In genomic region chr12:120835657-120836056, GRCh38 we compare ENCODE assay signal across 12 cellular contexts.
DNase-seq lines count a peak whose midpoint lies in the region; ATAC-seq and TF ChIP-seq lines count a peak whose summit lies in the region.
"Had no signal": no experiment of that assay in that cellular context is flagged by ENCODE, and none has a peak within 500 bp of the region (broad histone marks: within the 10 kb centered on the region; RNA-seq: fewer than 3 reads in every experiment).

No MANE protein-coding gene starts in this region.

- H3K4me1 Mint-ChIP-seq in dendritic cell treated with granulocyte-macrophage colony-stimulating factor and Interleukin-4, amounts not matched to agents 40 ng/mL and 50 ng/mL, for 4 days (ENCODE audit: low read depth): peaks cover 52% of the 10 kb centered on the region
- peaks cover 27% of the 10 kb centered on the region for H3K4me1 Mint-ChIP-seq in activated CD4-positive, alpha-beta memory T cell treated with anti-CD3 and anti-CD28 coated beads, Interleukin-2, amount 10 ng/mL, durations not matched to agents 7 days and 5 days

- TF ChIP-seq POLR2A in gastrocnemius medialis (IDR thresholded peaks at IDR 0.05): no peak

- ATAC-seq in gastrocnemius medialis: no peak

- no peaks in the 10 kb centered on the region for H3K9me3 Mint-ChIP-seq in dendritic cell treated with granulocyte-macrophage colony-stimulating factor and Interleukin-4, amounts not matched to agents 40 ng/mL and 50 ng/mL, for 4 days
- no peaks in the 10 kb centered on the region for H3K9me3 Mint-ChIP-seq in activated CD4-positive, alpha-beta memory T cell treated with anti-CD3 and anti-CD28 coated beads, Interleukin-2, amount 10 ng/mL, durations not matched to agents 7 days and 5 days

- TF ChIP-seq CTCF in gastrocnemius medialis (IDR thresholded peaks at IDR 0.05 in 4 of 5, conservative IDR thresholded peaks at IDR 0.05 in 1 of 5): no peak

- H3K9me3 ChIP-seq in gastrocnemius medialis: no peaks in the 10 kb centered on the region

- intact Hi-C loops in dendritic cell treated with granulocyte-macrophage colony-stimulating factor and Interleukin-4, amounts not matched to agents 40 ng/mL and 50 ng/mL, for 4 days (cut with micrococcal nuclease): no loop called here
- intact Hi-C loops in gastrocnemius medialis (cut with DNase I; ENCODE audit: low total_unique reads): loop anchor here (2.0 kb wide), 1 partner anchor 13 kb away; no protein-coding TSS in a partner anchor

- peaks cover 58 to 66% of the 10 kb centered on the region in 2 donors for H3K4me1 ChIP-seq in gastrocnemius medialis

- no peaks in the 10 kb centered on the region for H3K27me3 Mint-ChIP-seq in dendritic cell treated with granulocyte-macrophage colony-stimulating factor and Interleukin-4, amounts not matched to agents 40 ng/mL and 50 ng/mL, for 4 days
- no peaks in the 10 kb centered on the region for H3K27me3 Mint-ChIP-seq in activated CD4-positive, alpha-beta memory T cell treated with anti-CD3 and anti-CD28 coated beads, Interleukin-2, amount 10 ng/mL, durations not matched to agents 7 days and 5 days

- H3K36me3 Mint-ChIP-seq in dendritic cell treated with granulocyte-macrophage colony-stimulating factor and Interleukin-4, amounts not matched to agents 40 ng/mL and 50 ng/mL, for 4 days (ENCODE audit: low read depth): no peaks in the 10 kb centered on the region
- peaks cover 3% of the 10 kb centered on the region for H3K36me3 Mint-ChIP-seq in activated CD4-positive, alpha-beta memory T cell treated with anti-CD3 and anti-CD28 coated beads, Interleukin-2, amount 10 ng/mL, durations not matched to agents 7 days and 5 days (ENCODE audit: low read depth)

- no peak overlapping the region for H3K4me3 Mint-ChIP-seq in dendritic cell treated with granulocyte-macrophage colony-stimulating factor and Interleukin-4, amounts not matched to agents 40 ng/mL and 50 ng/mL, for 4 days
- H3K4me3 Mint-ChIP-seq in activated CD4-positive, alpha-beta memory T cell treated with anti-CD3 and anti-CD28 coated beads, Interleukin-2, amount 10 ng/mL, durations not matched to agents 7 days and 5 days: no peak overlapping the region

- H3K27me3 ChIP-seq in gastrocnemius medialis: no peaks in the 10 kb centered on the region

- peak overlapping the region; percentile 78 to 80 (median 78) for H3K27ac ChIP-seq in gastrocnemius medialis

- POLR2A ChIA-PET in activated CD4-positive, alpha-beta memory T cell treated with anti-CD3 and anti-CD28 coated beads, Interleukin-2, amount 10 ng/mL, durations not matched to agents 7 days and 5 days (lab: Charles Lee): interaction anchor here (2.5 kb wide), 1 partner anchor 10 kb away, joined by 12 read pairs; no protein-coding TSS in a partner anchor

- peak overlapping the region; percentile 42 for H3K27ac Mint-ChIP-seq in dendritic cell treated with granulocyte-macrophage colony-stimulating factor and Interleukin-4, amounts not matched to agents 40 ng/mL and 50 ng/mL, for 4 days
- H3K27ac Mint-ChIP-seq in activated CD4-positive, alpha-beta memory T cell treated with anti-CD3 and anti-CD28 coated beads, Interleukin-2, amount 10 ng/mL, durations not matched to agents 7 days and 5 days: no peak overlapping the region

- in situ Hi-C loops in gastrocnemius medialis (cut with MboI; ENCODE audit: low sequenced_read_pairs in 4 of 4): no loop called here

- H3K4me3 ChIP-seq in gastrocnemius medialis: peak overlapping the region in 1 of 4 donors; percentile 22
- H3K4me3 ChIP-seq: PC-9 had no signal

- peak; percentile 94 for DNase-seq in DMS79 treated with DMSO at 0.1 percent for 48 hours (lab: John Stamatoyannopoulos, UW)
- DNase-seq in NCI-H2107 (lab: John Stamatoyannopoulos, UW): peak; percentile 21
- no peak for DNase-seq in gastrocnemius medialis
- no peak for DNase-seq in hepatic stellate cell (ENCODE audit: low spot score)
- no peak for DNase-seq in SW 1271 (lab: John Stamatoyannopoulos, UW)
- DNase-seq in epidermal melanocyte (ENCODE audit: insufficient read length, low spot score): no peak
- no peak for DNase-seq in activated CD4-positive, alpha-beta memory T cell treated with anti-CD3 and anti-CD28 coated beads, Interleukin-2, amount 10 ng/mL, durations not matched to agents 7 days and 5 days
- DNase-seq: activated effector memory CD4-positive, alpha-beta T cell treated with anti-CD3 and anti-CD28 coated beads, Interleukin-2, amount 50 U/mL, for 16 hours; hippocampal formation; NCI-H1930; PC-9 had no signal

- no peaks in the 10 kb centered on the region for H3K36me3 ChIP-seq in gastrocnemius medialis

- CTCF ChIA-PET in activated CD4-positive, alpha-beta memory T cell treated with anti-CD3 and anti-CD28 coated beads, Interleukin-2, amount 10 ng/mL, durations not matched to agents 7 days and 5 days (lab: Charles Lee): interaction anchor here (0.6 to 1.8 kb wide), 3 partner anchors 9 to 178 kb away, joined by 5 to 7 read pairs (median 5); no protein-coding TSS in a partner anchor

Comparison
In these comparisons a context has a peak if more than half of its experiments do, and no peak if none do; other contexts are left out.
1. DNase-seq: peak in DMS79 treated with DMSO at 0.1 percent for 48 hours (single experiment) and NCI-H2107 (single experiment); none in gastrocnemius medialis (0 of 2), hepatic stellate cell (single experiment), SW 1271 (0 of 2), epidermal melanocyte (single experiment) and activated CD4-positive, alpha-beta memory T cell treated with anti-CD3 and anti-CD28 coated beads, Interleukin-2, amount 10 ng/mL, durations not matched to agents 7 days and 5 days (single experiment).